Comparison of ENCODE assay signal across 25 cellular contexts in genomic region chr15:55270301-55270700, GRCh38. TPM values are rescaled to one million over a fixed set of nuclear protein-coding genes. Genes with fewer than 3 reads are reported as not detected.
A peak's percentile ranks its signal among the peaks of the same experiment; 100 is the strongest.
DNase-seq lines count a peak whose midpoint lies in the region; ATAC-seq and TF ChIP-seq lines count a peak whose summit lies in the region.
"Had no signal": no experiment of that assay in that cellular context is flagged by ENCODE, and none has a peak within 500 bp of the region (broad histone marks: within the 10 kb centered on the region; RNA-seq: fewer than 3 reads in every experiment).

No MANE protein-coding gene starts in this region.

- no peak for TF ChIP-seq CTCF in activated CD8-positive, alpha-beta T cell treated with anti-CD3 and anti-CD28 coated beads for 36 hours (IDR thresholded peaks at IDR 0.05)

- no peak for DNase-seq in activated T-cell treated with anti-CD3 and anti-CD28 coated beads, Interleukin-2, amount 50 U/mL, for 24 hours
- no peak for DNase-seq in activated T-cell treated with anti-CD3 and anti-CD28 coated beads, Interleukin-2, amount 50 U/mL, for 1 hour
- DNase-seq in activated CD8-positive, alpha-beta T cell treated with anti-CD3 and anti-CD28 coated beads for 36 hours, result peak; percentile 66
- DNase-seq in fibroblast of peridontal ligament (ENCODE audit: extremely low read depth) (peak; percentile 48), glomerular visceral epithelial cell (ENCODE audit: extremely low spot score) (no peak), anterior cingulate cortex (lab: John Stamatoyannopoulos, UW) (no peak)
- no peak for DNase-seq in stimulated activated effector memory CD8-positive, alpha-beta T cell treated with anti-CD3 and anti-CD28 coated beads, Interleukin-12 subunit alpha, Interleukin-12 subunit beta, amount 100 ng/mL, for 72 hours (ENCODE audit: low spot score in 2 of 2)
- DNase-seq: activated CD4-positive, alpha-beta T cell treated with anti-CD3 and anti-CD28 coated beads for 48 hours; activated naive CD4-positive, alpha-beta T cell treated with anti-CD3 and anti-CD28 coated beads, Interleukin-2, amount 50 U/mL, for 16 hours; DMS 273 treated with DMSO at 0.1 percent for 48 hours; effector CD4-positive, alpha-beta T cell; GM23248; Kasumi-1; naive B cell; NCI-H1930; NCI-H345; OCI-M1; SHP77; stimulated activated CD4-positive, alpha-beta T cell treated with anti-CD3 and anti-CD28 coated beads, Interleukin-15, amount 100 ng/mL, for 24 hours; stimulated activated CD8-positive, alpha-beta memory T cell treated with anti-CD3 and anti-CD28 coated beads, Interleukin-4, amount 100 ng/mL, for 48 hours; uterus had no signal

- no peaks in the 10 kb centered on the region for H3K27me3 Mint-ChIP-seq in activated T-cell treated with anti-CD3 and anti-CD28 coated beads, Interleukin-2, amount 50 U/mL, for 24 hours
- H3K27me3 Mint-ChIP-seq in activated CD8-positive, alpha-beta T cell treated with anti-CD3 and anti-CD28 coated beads for 36 hours, result no peaks in the 10 kb centered on the region
- H3K27me3 Mint-ChIP-seq: memory B cell, naive B cell had no signal

- H3K27ac Mint-ChIP-seq in activated T-cell treated with anti-CD3 and anti-CD28 coated beads, Interleukin-2, amount 50 U/mL, for 24 hours, result peak overlapping the region; percentile 90
- peak overlapping the region; percentile 99 for H3K27ac Mint-ChIP-seq in activated CD8-positive, alpha-beta T cell treated with anti-CD3 and anti-CD28 coated beads for 36 hours
- peak overlapping the region; percentile 90 for H3K27ac Mint-ChIP-seq in stimulated activated effector memory CD8-positive, alpha-beta T cell treated with anti-CD3 and anti-CD28 coated beads, Interleukin-12 subunit alpha, Interleukin-12 subunit beta, amount 100 ng/mL, for 72 hours
- H3K27ac Mint-ChIP-seq: memory B cell had no signal

- CTCF ChIA-PET in activated CD8-positive, alpha-beta T cell treated with anti-CD3 and anti-CD28 coated beads for 36 hours (lab: Charles Lee), result interaction anchor here (1.2 to 2.9 kb wide), 4 partner anchors 10 to 52 kb away, joined by 3 to 11 read pairs (median 4); no protein-coding TSS in a partner anchor

- H3K9me3 Mint-ChIP-seq in activated T-cell treated with anti-CD3 and anti-CD28 coated beads, Interleukin-2, amount 50 U/mL, for 24 hours, result peaks cover 2% of the 10 kb centered on the region
- peaks cover 7% of the 10 kb centered on the region for H3K9me3 Mint-ChIP-seq in activated CD8-positive, alpha-beta T cell treated with anti-CD3 and anti-CD28 coated beads for 36 hours
- peaks cover 2% of the 10 kb centered on the region for H3K9me3 Mint-ChIP-seq in stimulated activated effector memory CD8-positive, alpha-beta T cell treated with anti-CD3 and anti-CD28 coated beads, Interleukin-12 subunit alpha, Interleukin-12 subunit beta, amount 100 ng/mL, for 72 hours
- H3K9me3 Mint-ChIP-seq: memory B cell, naive B cell had no signal

- H3K36me3 Mint-ChIP-seq in activated T-cell treated with anti-CD3 and anti-CD28 coated beads, Interleukin-2, amount 50 U/mL, for 24 hours (ENCODE audit: low read depth), result peaks cover 88% of the 10 kb centered on the region
- H3K36me3 Mint-ChIP-seq in activated CD8-positive, alpha-beta T cell treated with anti-CD3 and anti-CD28 coated beads for 36 hours (ENCODE audit: low read depth), result peaks cover 82% of the 10 kb centered on the region
- H3K36me3 Mint-ChIP-seq in stimulated activated effector memory CD8-positive, alpha-beta T cell treated with anti-CD3 and anti-CD28 coated beads, Interleukin-12 subunit alpha, Interleukin-12 subunit beta, amount 100 ng/mL, for 72 hours, result peaks cover 99% of the 10 kb centered on the region

- H3K4me1 Mint-ChIP-seq in activated T-cell treated with anti-CD3 and anti-CD28 coated beads, Interleukin-2, amount 50 U/mL, for 24 hours (ENCODE audit: low read depth), result peaks cover 90% of the 10 kb centered on the region
- H3K4me1 Mint-ChIP-seq in activated CD8-positive, alpha-beta T cell treated with anti-CD3 and anti-CD28 coated beads for 36 hours (ENCODE audit: low read depth), result peaks cover 88% of the 10 kb centered on the region
- H3K4me1 Mint-ChIP-seq in stimulated activated effector memory CD8-positive, alpha-beta T cell treated with anti-CD3 and anti-CD28 coated beads, Interleukin-12 subunit alpha, Interleukin-12 subunit beta, amount 100 ng/mL, for 72 hours, result peaks cover 92% of the 10 kb centered on the region

- intact Hi-C loops in activated CD8-positive, alpha-beta T cell treated with anti-CD3 and anti-CD28 coated beads for 36 hours (cut with micrococcal nuclease), result no loop called here

- ATAC-seq in activated CD8-positive, alpha-beta T cell treated with anti-CD3 and anti-CD28 coated beads for 36 hours, result peak; percentile 7
- peak; percentile 40 for ATAC-seq in stimulated activated effector memory CD8-positive, alpha-beta T cell treated with anti-CD3 and anti-CD28 coated beads, Interleukin-12 subunit alpha, Interleukin-12 subunit beta, amount 100 ng/mL, for 72 hours
- no peak for ATAC-seq in HG03378 (IDR thresholded peaks at IDR 0.05; ENCODE audit: unreplicated experiment)
- ATAC-seq: esophagus mucosa, sciatic nerve had no signal

- POLR2A ChIA-PET in activated CD8-positive, alpha-beta T cell treated with anti-CD3 and anti-CD28 coated beads for 36 hours (lab: Charles Lee), result interaction anchor here (1.2 to 1.9 kb wide), 5 partner anchors 13 to 33 kb away, joined by 4 to 8 read pairs (median 4); no protein-coding TSS in a partner anchor

- H3K4me3 Mint-ChIP-seq in activated T-cell treated with anti-CD3 and anti-CD28 coated beads, Interleukin-2, amount 50 U/mL, for 24 hours, result peak overlapping the region; percentile 51
- peak overlapping the region; percentile 62 for H3K4me3 Mint-ChIP-seq in activated CD8-positive, alpha-beta T cell treated with anti-CD3 and anti-CD28 coated beads for 36 hours
- H3K4me3 Mint-ChIP-seq in stimulated activated effector memory CD8-positive, alpha-beta T cell treated with anti-CD3 and anti-CD28 coated beads, Interleukin-12 subunit alpha, Interleukin-12 subunit beta, amount 100 ng/mL, for 72 hours, result peak overlapping the region; percentile 72
- H3K4me3 Mint-ChIP-seq: memory B cell, naive B cell had no signal

RNA-seq across cellular contexts. Expression of gene RAB27A, which starts 19.3 kb away (rescaled TPM):
- total RNA-seq in activated CD8-positive, alpha-beta T cell treated with anti-CD3 and anti-CD28 coated beads for 36 hours, result 100 to 1,000 TPM; 122 to 125 TPM

RNA-seq across cellular contexts. Expression of gene PIGBOS1, which starts 48.6 kb away (rescaled TPM):
- 10 to 100 TPM; 10.5 to 13.2 TPM for total RNA-seq in activated CD8-positive, alpha-beta T cell treated with anti-CD3 and anti-CD28 coated beads for 36 hours

RNA-seq across cellular contexts. Expression of gene PIGB, which starts 48.7 kb away (rescaled TPM):
- 10 to 100 TPM; 14.0 to 17.5 TPM for total RNA-seq in activated CD8-positive, alpha-beta T cell treated with anti-CD3 and anti-CD28 coated beads for 36 hours

Comparison
In these comparisons a context has a peak if more than half of its experiments do, and no peak if none do; other contexts are left out.
1. DNase-seq: peak in activated CD8-positive, alpha-beta T cell treated with anti-CD3 and anti-CD28 coated beads for 36 hours (single experiment) and fibroblast of peridontal ligament (single experiment); none in activated T-cell treated with anti-CD3 and anti-CD28 coated beads, Interleukin-2, amount 50 U/mL, for 24 hours (single experiment), activated T-cell treated with anti-CD3 and anti-CD28 coated beads, Interleukin-2, amount 50 U/mL, for 1 hour (single experiment), stimulated activated effector memory CD8-positive, alpha-beta T cell treated with anti-CD3 and anti-CD28 coated beads, Interleukin-12 subunit alpha, Interleukin-12 subunit beta, amount 100 ng/mL, for 72 hours (0 of 2), glomerular visceral epithelial cell (single experiment) and anterior cingulate cortex (0 of 58).
2. Peak in every context shown above with its lines, with median percentiles within 50 percentile points of each other: H3K27ac Mint-ChIP-seq and H3K4me3 Mint-ChIP-seq.